23 cellular contexts compared by ENCODE assay signal in the genomic region with DNA sequence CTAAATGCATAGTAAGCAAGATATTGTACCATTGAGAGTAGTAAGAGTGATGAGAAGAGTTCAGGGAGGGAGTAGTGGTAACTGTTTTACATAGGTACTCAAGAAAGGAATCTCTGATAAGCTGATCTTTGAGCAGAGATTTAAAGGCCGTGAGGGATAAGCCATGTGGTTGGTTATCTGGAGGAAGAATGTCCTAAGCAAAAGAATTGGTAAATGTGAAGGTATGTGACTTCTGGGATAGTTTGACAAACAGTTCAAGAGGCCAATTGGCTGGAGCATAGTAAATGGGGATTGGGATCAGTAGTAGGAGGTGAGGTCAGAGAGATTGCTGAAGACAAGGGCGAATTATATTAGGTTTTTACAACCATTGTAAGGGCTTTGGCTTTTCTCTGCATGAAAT.
"Had no signal": no experiment of that assay in that cellular context is flagged by ENCODE, and none has a peak within 500 bp of the region (broad histone marks: within the 10 kb centered on the region; RNA-seq: fewer than 3 reads in every experiment).

No MANE protein-coding gene starts in this region.

- H3K4me1 ChIP-seq: colonic mucosa, esophagus squamous epithelium, foreskin keratinocyte, left ventricle myocardium inferior, lower lobe of right lung had no signal

- H3K4me3 ChIP-seq: colonic mucosa, esophagus squamous epithelium, gastroesophageal sphincter, heart left ventricle, hepatocyte, left ventricle myocardium inferior, lower lobe of right lung had no signal

- H3K27me3 ChIP-seq: colonic mucosa, esophagus squamous epithelium, foreskin keratinocyte, gastroesophageal sphincter, heart left ventricle, hepatocyte had no signal

- H3K9me3 Mint-ChIP-seq: dendritic cell treated with granulocyte-macrophage colony-stimulating factor and Interleukin-4, amounts not matched to agents 40 ng/mL and 50 ng/mL, for 4 days; effector memory CD8-positive, alpha-beta T cell; immature natural killer cell had no signal

- H3K4me3 Mint-ChIP-seq: dendritic cell treated with granulocyte-macrophage colony-stimulating factor and Interleukin-4, amounts not matched to agents 40 ng/mL and 50 ng/mL, for 4 days; effector memory CD8-positive, alpha-beta T cell had no signal

- ATAC-seq: effector memory CD8-positive, alpha-beta T cell; foreskin keratinocyte; gastroesophageal sphincter; heart left ventricle; left colon; left lobe of liver; lower lobe of right lung had no signal

- H3K36me3 ChIP-seq: colonic mucosa, esophagus squamous epithelium, heart left ventricle, left ventricle myocardium inferior, lower lobe of right lung had no signal

- H3K4me2 ChIP-seq: hepatocyte had no signal

- H3K27ac ChIP-seq: colonic mucosa, esophagus squamous epithelium, foreskin keratinocyte, gastroesophageal sphincter, heart left ventricle, hepatocyte, left ventricle myocardium inferior, lower lobe of right lung had no signal

- H3K79me2 ChIP-seq: hepatocyte had no signal

- H3K27me3 Mint-ChIP-seq: dendritic cell treated with granulocyte-macrophage colony-stimulating factor and Interleukin-4, amounts not matched to agents 40 ng/mL and 50 ng/mL, for 4 days; effector memory CD8-positive, alpha-beta T cell had no signal

- FAIRE-seq: endothelial cell of umbilical vein, frontal cortex, kidney had no signal

- H3K9me3 ChIP-seq: colonic mucosa, esophagus squamous epithelium, gastroesophageal sphincter, heart left ventricle, left ventricle myocardium inferior, lower lobe of right lung had no signal

- DNase-seq: colonic mucosa; cortex of kidney; effector CD8-positive, alpha-beta T cell; effector memory CD8-positive, alpha-beta T cell; esophagus squamous epithelium; foreskin keratinocyte; heart left ventricle; hypothalamus; immature natural killer cell; islet precursor cell; kidney; kidney glomerular epithelial cell; left colon; left ventricle myocardium inferior; lower lobe of right lung; mesenchymal stem cell; midbrain had no signal

- H3K27ac Mint-ChIP-seq: dendritic cell treated with granulocyte-macrophage colony-stimulating factor and Interleukin-4, amounts not matched to agents 40 ng/mL and 50 ng/mL, for 4 days; effector memory CD8-positive, alpha-beta T cell had no signal
